In the genomic region with DNA sequence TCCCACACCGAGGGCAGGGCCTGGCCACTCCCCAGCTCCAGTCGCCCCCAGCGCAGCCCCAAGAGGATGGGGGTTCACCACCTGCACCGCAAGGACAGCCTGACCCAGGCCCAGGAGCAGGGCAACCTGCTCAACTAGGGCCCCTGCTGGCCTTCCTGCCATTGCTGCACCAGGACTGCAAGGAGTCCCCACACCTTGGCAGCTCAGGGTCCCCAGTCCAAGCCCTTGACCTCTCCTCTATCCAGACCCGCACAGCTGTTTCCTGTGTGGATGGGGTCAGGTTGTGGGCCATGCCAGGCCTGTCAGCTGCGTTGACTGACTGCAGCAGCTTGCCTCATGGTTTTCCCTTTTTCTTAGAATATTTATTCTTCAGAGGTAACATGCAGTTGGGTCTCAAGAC, we compare ENCODE assay signal across 25 cellular contexts. TPM values are rescaled to one million over a fixed set of nuclear protein-coding genes. Genes with fewer than 3 reads are reported as not detected.
"Had no signal": no experiment of that assay in that cellular context is flagged by ENCODE, and none has a peak within 500 bp of the region (broad histone marks: within the 10 kb centered on the region; RNA-seq: fewer than 3 reads in every experiment).

No MANE protein-coding gene starts in this region.

- H3K79me2 ChIP-seq: hepatocyte had no signal

- H3K27me3 ChIP-seq: brain microvascular endothelial cell, right atrium auricular region, vagina had no signal

- FAIRE-seq: endometrium, small intestine, TTC549 had no signal

- DNase-seq: activated CD4-positive, alpha-beta T cell treated with anti-CD3 and anti-CD28 coated beads, Interleukin-2, amount 10 ng/mL, durations not matched to agents 24 days and 14 days; activated CD4-positive, CD25-positive, alpha-beta regulatory T cell; activated CD8-positive, alpha-beta T cell treated with anti-CD3 and anti-CD28 coated beads, Interleukin-2, amount 10 ng/mL, durations not matched to agents 7 days and 5 days; activated naive CD4-positive, alpha-beta T cell treated with Interleukin-2 at 50 U/mL for 16 hours; anterior cingulate cortex; brain microvascular endothelial cell; occipital lobe; small intestine; stimulated activated CD4-positive, alpha-beta T cell treated with anti-CD3 and anti-CD28 coated beads, Interleukin-4, amount 100 ng/mL, for 4 hours; stimulated activated CD8-positive, alpha-beta memory T cell treated with anti-CD3 and anti-CD28 coated beads, Interleukin-4, amount 100 ng/mL, for 48 hours; stimulated activated naive CD8-positive, alpha-beta T cell treated with anti-CD3 and anti-CD28 coated beads, Interleukin-15, Interleukin-2, amounts not matched to agents 100 U/mL and 50 U/mL, for 24 hours; transverse colon had no signal

- H2AFZ ChIP-seq: hepatocyte had no signal

- H3K4me3 Mint-ChIP-seq: activated CD4-positive, alpha-beta T cell treated with anti-CD3 and anti-CD28 coated beads, Interleukin-2, amount 10 ng/mL, durations not matched to agents 24 days and 14 days; activated CD8-positive, alpha-beta T cell treated with anti-CD3 and anti-CD28 coated beads, Interleukin-2, amount 10 ng/mL, durations not matched to agents 7 days and 5 days; activated T-helper 1 cell treated with anti-CD3 and anti-CD28 coated beads, Interleukin-12 subunit alpha, Interleukin-12 subunit beta, Interleukin-2, Interleukin-4 antibody, amounts not matched to agents 30 ng/mL and 10 ng/mL and 1 ng/mL, durations not matched to agents 14 hours and 24 hours and 36 hours; dendritic cell treated with granulocyte-macrophage colony-stimulating factor and Interleukin-4, amounts not matched to agents 40 ng/mL and 50 ng/mL, for 4 days; natural killer cell treated with Interleukin-12 subunit alpha and Interleukin-12 subunit beta and Interleukin-15 and Interleukin-18, amount 100 ng/mL, for 72 hours; T-helper 1 cell treated with Interleukin-12 subunit alpha and Interleukin-12 subunit beta and Interleukin-4 antibody, amounts not matched to agents 30 μg/mL and 1 μg/mL, for 36 hours had no signal

- H3K27ac Mint-ChIP-seq: activated CD4-positive, alpha-beta T cell treated with anti-CD3 and anti-CD28 coated beads, Interleukin-2, amount 10 ng/mL, durations not matched to agents 24 days and 14 days; activated CD8-positive, alpha-beta T cell treated with anti-CD3 and anti-CD28 coated beads, Interleukin-2, amount 10 ng/mL, durations not matched to agents 7 days and 5 days; activated T-helper 1 cell treated with anti-CD3 and anti-CD28 coated beads, Interleukin-12 subunit alpha, Interleukin-12 subunit beta, Interleukin-2, Interleukin-4 antibody, amounts not matched to agents 30 ng/mL and 10 ng/mL and 1 ng/mL, durations not matched to agents 14 hours and 24 hours and 36 hours; natural killer cell treated with Interleukin-12 subunit alpha and Interleukin-12 subunit beta and Interleukin-15 and Interleukin-18, amount 100 ng/mL, for 72 hours; progenitor cell of endocrine pancreas; T-helper 1 cell treated with Interleukin-12 subunit alpha and Interleukin-12 subunit beta and Interleukin-4 antibody, amounts not matched to agents 30 μg/mL and 1 μg/mL, for 36 hours had no signal

- H3K9me3 Mint-ChIP-seq: activated CD4-positive, alpha-beta T cell treated with anti-CD3 and anti-CD28 coated beads, Interleukin-2, amount 10 ng/mL, durations not matched to agents 24 days and 14 days; activated T-helper 1 cell treated with anti-CD3 and anti-CD28 coated beads, Interleukin-12 subunit alpha, Interleukin-12 subunit beta, Interleukin-2, Interleukin-4 antibody, amounts not matched to agents 30 ng/mL and 10 ng/mL and 1 ng/mL, durations not matched to agents 14 hours and 24 hours and 36 hours; dendritic cell treated with granulocyte-macrophage colony-stimulating factor and Interleukin-4, amounts not matched to agents 40 ng/mL and 50 ng/mL, for 4 days; natural killer cell treated with Interleukin-12 subunit alpha and Interleukin-12 subunit beta and Interleukin-15 and Interleukin-18, amount 100 ng/mL, for 72 hours; T-helper 1 cell treated with Interleukin-12 subunit alpha and Interleukin-12 subunit beta and Interleukin-4 antibody, amounts not matched to agents 30 μg/mL and 1 μg/mL, for 36 hours had no signal

- ATAC-seq: activated CD8-positive, alpha-beta T cell treated with anti-CD3 and anti-CD28 coated beads, Interleukin-2, amount 10 ng/mL, durations not matched to agents 7 days and 5 days; natural killer cell treated with Interleukin-12 subunit alpha and Interleukin-12 subunit beta and Interleukin-15 and Interleukin-18, amount 100 ng/mL, for 72 hours; stimulated activated naive CD8-positive, alpha-beta T cell treated with anti-CD3 and anti-CD28 coated beads, Interleukin-15, Interleukin-2, amounts not matched to agents 100 U/mL and 50 U/mL, for 24 hours had no signal

- H3K4me3 ChIP-seq: esophagus muscularis mucosa, hepatocyte, right atrium auricular region, transverse colon, vagina had no signal

- H3K9me3 ChIP-seq: esophagus muscularis mucosa, right atrium auricular region, transverse colon, vagina had no signal

- H3K27ac ChIP-seq: brain microvascular endothelial cell, hepatocyte, right atrium auricular region, transverse colon, vagina had no signal

- H3K36me3 Mint-ChIP-seq: natural killer cell treated with Interleukin-12 subunit alpha and Interleukin-12 subunit beta and Interleukin-15 and Interleukin-18, amount 100 ng/mL, for 72 hours had no signal

- H3K4me2 ChIP-seq: hepatocyte had no signal

RNA-seq across cellular contexts. Expression of a gene that starts 4.4 kb away (rescaled TPM):
- total RNA-seq: hepatocyte, kidney epithelial cell, vagina had no signal

RNA-seq across cellular contexts. Expression of a gene that starts 50.4 kb away (rescaled TPM):
- total RNA-seq: activated CD8-positive, alpha-beta T cell treated with anti-CD3 and anti-CD28 coated beads, Interleukin-2, amount 10 ng/mL, durations not matched to agents 7 days and 5 days; kidney epithelial cell; mesenteric fat pad had no signal
